ENCODE assay signal across 8 cellular contexts in the genomic region with DNA sequence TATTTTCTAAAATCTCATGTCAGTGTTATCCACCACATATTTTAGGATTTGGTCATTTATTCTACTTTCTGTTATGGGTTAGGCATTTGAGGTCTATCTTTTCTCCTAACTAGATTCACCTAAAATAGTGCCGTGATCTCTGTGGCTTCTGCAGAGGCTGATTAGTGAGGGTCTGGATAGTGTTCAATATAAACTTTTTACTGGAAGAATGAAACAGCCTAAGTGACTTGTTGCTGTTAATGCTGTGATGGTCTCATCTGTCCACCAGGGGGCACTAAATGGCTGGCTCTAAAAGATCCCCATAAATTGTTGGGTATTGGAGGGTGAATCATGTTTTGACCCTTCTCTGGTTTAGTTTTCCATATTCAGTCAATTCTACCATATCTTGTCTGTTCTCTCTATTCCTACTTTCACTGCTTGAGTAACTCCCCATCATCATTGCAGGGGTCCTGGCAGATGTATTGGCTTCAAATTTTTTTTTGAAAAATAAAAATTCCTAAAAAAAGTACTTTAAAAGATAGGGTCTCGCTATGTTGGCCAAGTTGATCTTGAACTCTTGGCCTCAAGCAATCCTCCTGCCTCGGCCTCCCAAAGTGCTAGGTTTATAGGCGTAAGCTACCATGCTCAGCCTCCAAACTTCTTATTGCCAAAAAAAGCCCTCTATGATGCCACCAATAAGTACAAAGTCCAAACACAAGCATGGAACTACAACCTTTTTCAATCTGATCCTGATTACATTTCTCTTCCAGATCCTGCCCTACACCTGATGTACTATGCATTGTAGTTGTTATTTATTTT. TPM values are rescaled to one million over a fixed set of nuclear protein-coding genes. Genes with fewer than 3 reads are reported as not detected.
DNase-seq lines count a peak whose midpoint lies in the region; ATAC-seq, FAIRE-seq and TF ChIP-seq lines count a peak whose summit lies in the region.

No MANE protein-coding gene starts in this region.

- intact Hi-C loops in activated T-helper 1 cell treated with anti-CD3 and anti-CD28 coated beads, Interleukin-12 subunit alpha, Interleukin-12 subunit beta, Interleukin-2, Interleukin-4 antibody, amounts not matched to agents 30 ng/mL and 10 ng/mL and 1 ng/mL, durations not matched to agents 14 hours and 24 hours and 36 hours (cut with micrococcal nuclease): loop anchor here (1.0 to 10.0 kb wide), 8 partner anchors 25 to 1107 kb away; a partner anchor contains a TSS
- intact Hi-C loops in upper lobe of right lung (cut with DNase I): loop anchor here (5.0 kb wide), 1 partner anchor 49 kb away; a partner anchor contains a TSS

- no peaks in the 10 kb centered on the region for H4K20me1 ChIP-seq in Karpas-422 (ENCODE audit: insufficient read depth, low read depth, low read length)

- DNase-seq in G401 (ENCODE audit: low spot score) (peak; percentile 86), Karpas-422 (peak; percentile 93), RCC 7860 (ENCODE audit: low spot score) (peak; percentile 24), fibroblast of villous mesenchyme (ENCODE audit: low read depth) (peak; percentile 83), omental fat pad (ENCODE audit: low spot score) (peak; percentile 63), upper lobe of right lung (no peak)
- DNase-seq in activated T-helper 1 cell treated with anti-CD3 and anti-CD28 coated beads, Interleukin-12 subunit alpha, Interleukin-12 subunit beta, Interleukin-2, Interleukin-4 antibody, amounts not matched to agents 30 ng/mL and 10 ng/mL and 1 ng/mL, durations not matched to agents 14 hours and 24 hours and 36 hours (ENCODE audit: low spot score): peak; percentile 47

- H2AFZ ChIP-seq in Karpas-422 (ENCODE audit: low read length): no peak overlapping the region

- peaks cover 16% of the 10 kb centered on the region for H3K4me1 ChIP-seq in Karpas-422 (ENCODE audit: low read length)
- H3K4me1 ChIP-seq in upper lobe of right lung: peaks cover 6% of the 10 kb centered on the region

- H3K9me3 ChIP-seq in Karpas-422 (ENCODE audit: low read length) (no peaks in the 10 kb centered on the region), upper lobe of right lung (no peaks in the 10 kb centered on the region)

- TF ChIP-seq CTCF in fibroblast of villous mesenchyme (IDR thresholded peaks at IDR 0.05; ENCODE audit: insufficient read depth, low read depth, low read length) (peak; percentile 83), omental fat pad (IDR thresholded peaks at IDR 0.05) (no peak), upper lobe of right lung (IDR thresholded peaks at IDR 0.05) (peak; percentile 89)

- in situ Hi-C loops in G401 (cut with HindIII; ENCODE audit: low sequenced_read_pairs): no loop called here

- H3K9me3 Mint-ChIP-seq in activated T-helper 1 cell treated with anti-CD3 and anti-CD28 coated beads, Interleukin-12 subunit alpha, Interleukin-12 subunit beta, Interleukin-2, Interleukin-4 antibody, amounts not matched to agents 30 ng/mL and 10 ng/mL and 1 ng/mL, durations not matched to agents 14 hours and 24 hours and 36 hours: no peaks in the 10 kb centered on the region

- no peak for FAIRE-seq in RCC 7860 (lab: Jason Lieb, UNC)

- H3K4me3 ChIP-seq in Karpas-422 (ENCODE audit: low read length) (no peak overlapping the region), fibroblast of villous mesenchyme (ENCODE audit: low read depth, low read length) (no peak overlapping the region), upper lobe of right lung (no peak overlapping the region)

- H3K79me2 ChIP-seq in Karpas-422 (ENCODE audit: low read length): peaks cover 9% of the 10 kb centered on the region

- H3K4me1 Mint-ChIP-seq in activated T-helper 1 cell treated with anti-CD3 and anti-CD28 coated beads, Interleukin-12 subunit alpha, Interleukin-12 subunit beta, Interleukin-2, Interleukin-4 antibody, amounts not matched to agents 30 ng/mL and 10 ng/mL and 1 ng/mL, durations not matched to agents 14 hours and 24 hours and 36 hours (ENCODE audit: low read depth): peaks cover 4% of the 10 kb centered on the region

- H3K27ac ChIP-seq in Karpas-422 (ENCODE audit: low read length) (no peak overlapping the region), upper lobe of right lung (no peak overlapping the region)

- no peaks in the 10 kb centered on the region for H3K9me2 ChIP-seq in Karpas-422 (replicated peaks; ENCODE audit: insufficient read depth, low read length)

- ATAC-seq in omental fat pad (ENCODE audit: low FRiP score) (peak; percentile 53), upper lobe of right lung (peak; percentile 91), GM18868 (IDR thresholded peaks at IDR 0.05; ENCODE audit: unreplicated experiment) (no peak)

- peaks cover 25% of the 10 kb centered on the region for H3K36me3 Mint-ChIP-seq in activated T-helper 1 cell treated with anti-CD3 and anti-CD28 coated beads, Interleukin-12 subunit alpha, Interleukin-12 subunit beta, Interleukin-2, Interleukin-4 antibody, amounts not matched to agents 30 ng/mL and 10 ng/mL and 1 ng/mL, durations not matched to agents 14 hours and 24 hours and 36 hours (ENCODE audit: low read depth)

- no peak overlapping the region for H3K4me3 Mint-ChIP-seq in activated T-helper 1 cell treated with anti-CD3 and anti-CD28 coated beads, Interleukin-12 subunit alpha, Interleukin-12 subunit beta, Interleukin-2, Interleukin-4 antibody, amounts not matched to agents 30 ng/mL and 10 ng/mL and 1 ng/mL, durations not matched to agents 14 hours and 24 hours and 36 hours

- H3K27ac Mint-ChIP-seq in activated T-helper 1 cell treated with anti-CD3 and anti-CD28 coated beads, Interleukin-12 subunit alpha, Interleukin-12 subunit beta, Interleukin-2, Interleukin-4 antibody, amounts not matched to agents 30 ng/mL and 10 ng/mL and 1 ng/mL, durations not matched to agents 14 hours and 24 hours and 36 hours: no peak overlapping the region

- H3K27me3 ChIP-seq in Karpas-422 (ENCODE audit: low read length): no peaks in the 10 kb centered on the region
- no peaks in the 10 kb centered on the region for H3K27me3 ChIP-seq in upper lobe of right lung

- no peak overlapping the region for H3K4me2 ChIP-seq in Karpas-422 (ENCODE audit: low read depth, low read length, poor library complexity, severe bottlenecking)

- no peak overlapping the region for H3K9ac ChIP-seq in Karpas-422 (ENCODE audit: low read length)

- peaks cover under 1% of the 10 kb centered on the region for H3K27me3 Mint-ChIP-seq in activated T-helper 1 cell treated with anti-CD3 and anti-CD28 coated beads, Interleukin-12 subunit alpha, Interleukin-12 subunit beta, Interleukin-2, Interleukin-4 antibody, amounts not matched to agents 30 ng/mL and 10 ng/mL and 1 ng/mL, durations not matched to agents 14 hours and 24 hours and 36 hours (ENCODE audit: insufficient read depth)

- H3K36me3 ChIP-seq in Karpas-422 (ENCODE audit: insufficient read depth, low read length): peaks cover 20% of the 10 kb centered on the region
- H3K36me3 ChIP-seq in upper lobe of right lung: peaks cover 26% of the 10 kb centered on the region

RNA-seq across cellular contexts. Expression of a gene that starts 6.9 kb away (rescaled TPM):
- total RNA-seq in G401 (2014; rRNA removed; shearing (Covaris generic)): 112 and 138 TPM in 2 replicates
- 126 and 195 TPM in 2 replicates for total RNA-seq in Karpas-422 (2014; rRNA removed; shearing (Covaris generic); ENCODE audit: low replicate concordance)
- total RNA-seq in activated T-helper 1 cell treated with anti-CD3 and anti-CD28 coated beads, Interleukin-12 subunit alpha, Interleukin-12 subunit beta, Interleukin-2, Interleukin-4 antibody, amounts not matched to agents 30 ng/mL and 10 ng/mL and 1 ng/mL, durations not matched to agents 14 hours and 24 hours and 36 hours: 252 and 266 TPM in 2 replicates
- total RNA-seq in fibroblast of villous mesenchyme (51.2 and 75.1 TPM in 2 replicates), omental fat pad (10 to 100 TPM; 58.2 to 78.4 (median 59.2) TPM), upper lobe of right lung (118 TPM)

RNA-seq across cellular contexts. Expression of a gene that starts 21.5 kb away (rescaled TPM):
- 16.4 and 17.3 TPM in 2 replicates for total RNA-seq in G401 (2014; rRNA removed; shearing (Covaris generic))
- total RNA-seq in Karpas-422 (2014; rRNA removed; shearing (Covaris generic); ENCODE audit: low replicate concordance): 15.1 and 18.3 TPM in 2 replicates
- total RNA-seq in activated T-helper 1 cell treated with anti-CD3 and anti-CD28 coated beads, Interleukin-12 subunit alpha, Interleukin-12 subunit beta, Interleukin-2, Interleukin-4 antibody, amounts not matched to agents 30 ng/mL and 10 ng/mL and 1 ng/mL, durations not matched to agents 14 hours and 24 hours and 36 hours: 4.1 and 7.1 TPM in 2 replicates
- 17.7 and 20.7 TPM in 2 replicates for total RNA-seq in fibroblast of villous mesenchyme
- total RNA-seq in omental fat pad: 10 to 100 TPM; 37.2 to 62.7 (median 51.8) TPM
- total RNA-seq in upper lobe of right lung: 53.0 TPM

RNA-seq across cellular contexts. Expression of a gene that starts 24.5 kb away (rescaled TPM):
- total RNA-seq in G401 (2014; rRNA removed; shearing (Covaris generic)): 21.3 and 25.9 TPM in 2 replicates
- not detected in 2 replicates for total RNA-seq in Karpas-422 (2014; rRNA removed; shearing (Covaris generic); ENCODE audit: low replicate concordance)
- total RNA-seq in activated T-helper 1 cell treated with anti-CD3 and anti-CD28 coated beads, Interleukin-12 subunit alpha, Interleukin-12 subunit beta, Interleukin-2, Interleukin-4 antibody, amounts not matched to agents 30 ng/mL and 10 ng/mL and 1 ng/mL, durations not matched to agents 14 hours and 24 hours and 36 hours: 3.1 and 5.0 TPM in 2 replicates
- 14.8 and 16.4 TPM in 2 replicates for total RNA-seq in fibroblast of villous mesenchyme
- 10 to 100 TPM in 1 of 4 donors, 1 to 10 TPM in 3; 7.7 to 13.0 (median 8.4) TPM for total RNA-seq in omental fat pad
- 12.1 TPM for total RNA-seq in upper lobe of right lung

RNA-seq across cellular contexts. Expression of a gene that starts 25.5 kb away (rescaled TPM):
- total RNA-seq in G401 (2014; rRNA removed; shearing (Covaris generic)): 3.9 and 9.6 TPM in 2 replicates
- total RNA-seq in Karpas-422 (2014; rRNA removed; shearing (Covaris generic); ENCODE audit: low replicate concordance): 48.3 and 70.4 TPM in 2 replicates
- total RNA-seq in activated T-helper 1 cell treated with anti-CD3 and anti-CD28 coated beads, Interleukin-12 subunit alpha, Interleukin-12 subunit beta, Interleukin-2, Interleukin-4 antibody, amounts not matched to agents 30 ng/mL and 10 ng/mL and 1 ng/mL, durations not matched to agents 14 hours and 24 hours and 36 hours: 16.6 and 17.3 TPM in 2 replicates
- total RNA-seq in fibroblast of villous mesenchyme (3.0 and 5.8 TPM in 2 replicates), omental fat pad (10 to 100 TPM in 1 of 4 donors, 1 to 10 TPM in 3; 5.9 to 12.9 (median 6.9) TPM), upper lobe of right lung (14.6 TPM)

RNA-seq across cellular contexts. Expression of a gene that starts 36.8 kb away (rescaled TPM):
- not detected in 2 replicates for total RNA-seq in G401 (2014; rRNA removed; shearing (Covaris generic))
- total RNA-seq in Karpas-422 (2014; rRNA removed; shearing (Covaris generic); ENCODE audit: low replicate concordance): not detected in 2 replicates
- total RNA-seq in activated T-helper 1 cell treated with anti-CD3 and anti-CD28 coated beads, Interleukin-12 subunit alpha, Interleukin-12 subunit beta, Interleukin-2, Interleukin-4 antibody, amounts not matched to agents 30 ng/mL and 10 ng/mL and 1 ng/mL, durations not matched to agents 14 hours and 24 hours and 36 hours: not detected in 2 replicates
- 7.7 and 7.8 TPM in 2 replicates for total RNA-seq in fibroblast of villous mesenchyme
- 10 to 100 TPM in 1 of 4 donors, 1 to 10 TPM in 3; 3.0 to 15.8 (median 7.1) TPM for total RNA-seq in omental fat pad
- 10.4 TPM for total RNA-seq in upper lobe of right lung

Comparison
In these comparisons a context has a peak if more than half of its experiments do, and no peak if none do; other contexts are left out.
1. CTCF ChIP-seq: peak in fibroblast of villous mesenchyme (single experiment) and upper lobe of right lung (single experiment); none in omental fat pad (0 of 3).